ENCODE assay signal across 27 cellular contexts in genomic region chr3:31408720-31409119, GRCh38.
DNase-seq lines count a peak whose midpoint lies in the region; ATAC-seq and TF ChIP-seq lines count a peak whose summit lies in the region.
"Had no signal": no experiment of that assay in that cellular context is flagged by ENCODE, and none has a peak within 500 bp of the region (broad histone marks: within the 10 kb centered on the region; RNA-seq: fewer than 3 reads in every experiment).

No MANE protein-coding gene starts in this region.

- H4K8ac ChIP-seq in H9 (replicated peaks; ENCODE audit: insufficient read length, low read depth, low read length): no peak overlapping the region

- no peak for TF ChIP-seq POLR2A in vagina (IDR thresholded peaks at IDR 0.05)

- H3K36me3 Mint-ChIP-seq in neural progenitor cell (no peaks in the 10 kb centered on the region), H9 (ENCODE audit: insufficient read depth in 1 of 3, low read depth in 3 of 3) (no peaks in the 10 kb centered on the region)
- H3K36me3 Mint-ChIP-seq in activated CD8-positive, alpha-beta T cell treated with anti-CD3 and anti-CD28 coated beads, Interleukin-2, amount 10 ng/mL, durations not matched to agents 7 days and 5 days (ENCODE audit: low read depth): no peaks in the 10 kb centered on the region

- no peak overlapping the region for H3K14ac ChIP-seq in H9 (ENCODE audit: insufficient read depth, low read length)

- DNase-seq in LHCN-M2 (ENCODE audit: low read depth): peak; percentile 17
- DNase-seq in NCI-H82 (lab: John Stamatoyannopoulos, UW): peak; percentile 52
- DNase-seq in SJCRH30: peak; percentile 6 to 39
- DNase-seq in neural progenitor cell (ENCODE audit: low spot score): peak; percentile 42
- DNase-seq in activated gamma-delta T cell (lab: John Stamatoyannopoulos, UW): no peak
- no peak for DNase-seq in vagina (ENCODE audit: extremely low spot score in 2 of 2)
- DNase-seq in H9: no peak
- no peak for DNase-seq in activated CD8-positive, alpha-beta T cell treated with anti-CD3 and anti-CD28 coated beads, Interleukin-2, amount 10 ng/mL, durations not matched to agents 7 days and 5 days
- DNase-seq: CD4-positive, alpha-beta T cell; COR-L47; DMS79 treated with DMSO at 0.1 percent for 48 hours; Kasumi-1; MM.1S; NCI-H1092; NCI-H1417 treated with DMSO at 0.1 percent for 48 hours; NCI-H187; NCI-H2081 treated with DMSO at 0.1 percent for 48 hours; NCI-H2171 treated with DMSO at 0.1 percent for 48 hours; NCI-H345; NCI-H510A treated with DMSO at 0.1 percent for 48 hours; NK-92 treated with Interleukin-12 subunit alpha and Interleukin-12 subunit beta, amount 100 ng/mL, for 24 hours; PC-9; SHP77; T-helper 1 cell had no signal

- no peak overlapping the region for H2BK120ac ChIP-seq in H9 (ENCODE audit: low read depth, low read length, poor library complexity, severe bottlenecking)

- POLR2A ChIA-PET in activated CD8-positive, alpha-beta T cell treated with anti-CD3 and anti-CD28 coated beads, Interleukin-2, amount 10 ng/mL, durations not matched to agents 7 days and 5 days (lab: Charles Lee): no interaction called here

- peaks cover 24% of the 10 kb centered on the region for H3F3A ChIP-seq in neural progenitor cell (ENCODE audit: low read depth)

- no peaks in the 10 kb centered on the region for H3K36me3 ChIP-seq in SJCRH30
- no peaks in the 10 kb centered on the region for H3K36me3 ChIP-seq in neural progenitor cell
- no peaks in the 10 kb centered on the region for H3K36me3 ChIP-seq in vagina
- H3K36me3 ChIP-seq: BLaER1 had no signal

- no peak overlapping the region for H3K4me3 ChIP-seq in SJCRH30
- H3K4me3 ChIP-seq in neural progenitor cell: no peak overlapping the region
- no peak overlapping the region for H3K4me3 ChIP-seq in vagina
- H3K4me3 ChIP-seq: BLaER1, PC-9 had no signal

- no peak overlapping the region for H3K23ac ChIP-seq in H9 (ENCODE audit: insufficient read length, low read depth, low read length)

- no CpG with 5 or more reads among the region's 3 CpGs for WGBS in H9 (ENCODE audit: extremely low coverage, insufficient read length, low lambda C conversion rate)

- H3K27me3 Mint-ChIP-seq in neural progenitor cell (ENCODE audit: insufficient read depth, low read depth): peaks cover 6% of the 10 kb centered on the region
- H3K27me3 Mint-ChIP-seq in H9 (ENCODE audit: low read depth): no peaks in the 10 kb centered on the region
- no peaks in the 10 kb centered on the region for H3K27me3 Mint-ChIP-seq in activated CD8-positive, alpha-beta T cell treated with anti-CD3 and anti-CD28 coated beads, Interleukin-2, amount 10 ng/mL, durations not matched to agents 7 days and 5 days (ENCODE audit: low read depth)
- H3K27me3 Mint-ChIP-seq: CD4-positive, alpha-beta T cell had no signal

- no peak overlapping the region for H3K9ac ChIP-seq in neural progenitor cell
- no peak overlapping the region for H3K9ac ChIP-seq in H9 (ENCODE audit: extremely low read depth, insufficient read length, low read length)
- H3K9ac ChIP-seq: BLaER1 had no signal

- H3K27me3 ChIP-seq in SJCRH30 (no peaks in the 10 kb centered on the region), neural progenitor cell (no peaks in the 10 kb centered on the region), vagina (no peaks in the 10 kb centered on the region), H9 (ENCODE audit: insufficient read depth, low read length) (no peaks in the 10 kb centered on the region)
- H3K27me3 ChIP-seq: BLaER1 had no signal

- no peak overlapping the region for H2BK5ac ChIP-seq in H9 (ENCODE audit: insufficient read length, low read length)

- H3K4me2 ChIP-seq in neural progenitor cell (peak overlapping the region; percentile 27), H9 (ENCODE audit: insufficient read depth, insufficient read length, low read length) (no peak overlapping the region)
- H3K4me2 ChIP-seq: BLaER1, PC-9 had no signal

- H3K27ac ChIP-seq in SJCRH30 (no peak overlapping the region), neural progenitor cell (peak overlapping the region; percentile 41), vagina (no peak overlapping the region), H9 (ENCODE audit: insufficient read length, low read depth, low read length) (no peak overlapping the region)
- H3K27ac ChIP-seq: BLaER1, PC-9, RWPE1 had no signal

- H3K4me3 Mint-ChIP-seq in neural progenitor cell (no peak overlapping the region), H9 (no peak overlapping the region)
- H3K4me3 Mint-ChIP-seq in activated CD8-positive, alpha-beta T cell treated with anti-CD3 and anti-CD28 coated beads, Interleukin-2, amount 10 ng/mL, durations not matched to agents 7 days and 5 days: no peak overlapping the region
- H3K4me3 Mint-ChIP-seq: CD4-positive, alpha-beta T cell had no signal

- no peak overlapping the region for H4K5ac ChIP-seq in H9 (ENCODE audit: insufficient read length, low read depth, low read length)

- CTCF ChIA-PET in activated CD8-positive, alpha-beta T cell treated with anti-CD3 and anti-CD28 coated beads, Interleukin-2, amount 10 ng/mL, durations not matched to agents 7 days and 5 days (lab: Charles Lee): interaction anchor here (0.6 kb wide), 1 partner anchor 123 kb away, joined by 3 read pairs; no protein-coding TSS in a partner anchor

- no peak overlapping the region for H3T11ph ChIP-seq in H9 (ENCODE audit: low read length)

- H2BK15ac ChIP-seq in H9 (ENCODE audit: low read depth, low read length): no peak overlapping the region

- H2AFZ ChIP-seq in neural progenitor cell (replicated peaks): no peak overlapping the region
- no peak overlapping the region for H2AFZ ChIP-seq in H9 (ENCODE audit: low read length)
- H2AFZ ChIP-seq: PC-9 had no signal

- H4K20me1 ChIP-seq in neural progenitor cell (ENCODE audit: low read depth): no peaks in the 10 kb centered on the region
- no peaks in the 10 kb centered on the region for H4K20me1 ChIP-seq in H9 (ENCODE audit: control insufficient read depth, insufficient read depth, insufficient read length)
- H4K20me1 ChIP-seq: BLaER1 had no signal

- H3K23me2 ChIP-seq in H9 (ENCODE audit: insufficient read length, low read depth, low read length, poor library complexity, severe bottlenecking): no peaks in the 10 kb centered on the region

- H3K9me3 ChIP-seq in SJCRH30 (replicated peaks): no peaks in the 10 kb centered on the region
- no peaks in the 10 kb centered on the region for H3K9me3 ChIP-seq in neural progenitor cell (ENCODE audit: low read depth)
- H3K9me3 ChIP-seq in vagina: no peaks in the 10 kb centered on the region
- H3K9me3 ChIP-seq in H9 (ENCODE audit: control insufficient read depth, low read depth, low read length): no peaks in the 10 kb centered on the region
- H3K9me3 ChIP-seq: BLaER1 had no signal

- no peaks in the 10 kb centered on the region for H3K79me2 ChIP-seq in neural progenitor cell (ENCODE audit: low read depth)
- no peaks in the 10 kb centered on the region for H3K79me2 ChIP-seq in H9 (ENCODE audit: insufficient read depth, low read length)

- no peak overlapping the region for H4K91ac ChIP-seq in H9 (ENCODE audit: insufficient read length, low read depth, low read length)

- intact Hi-C loops in vagina (cut with DNase I): no loop called here

- H3K27ac Mint-ChIP-seq in neural progenitor cell (no peak overlapping the region), H9 (0 out of 7 replicates have a peak overlapping the region, but pooled peaks of 1 of the 3 experiments have one; percentile 17)
- H3K27ac Mint-ChIP-seq in activated CD8-positive, alpha-beta T cell treated with anti-CD3 and anti-CD28 coated beads, Interleukin-2, amount 10 ng/mL, durations not matched to agents 7 days and 5 days: no peak overlapping the region
- H3K27ac Mint-ChIP-seq: CD4-positive, alpha-beta T cell had no signal

- no peak overlapping the region for H2BK20ac ChIP-seq in H9 (ENCODE audit: low read depth, low read length, poor library complexity, severe bottlenecking)

- H3K4ac ChIP-seq in H9 (ENCODE audit: low read depth, low read length): no peak overlapping the region

- H3K4me1 ChIP-seq in SJCRH30 (no peaks in the 10 kb centered on the region), neural progenitor cell (peaks cover 47% of the 10 kb centered on the region), vagina (no peaks in the 10 kb centered on the region), H9 (ENCODE audit: insufficient read depth, low read length) (no peaks in the 10 kb centered on the region)

- H3K79me1 ChIP-seq in H9 (ENCODE audit: insufficient read depth, low read depth, low read length, poor library complexity, severe bottlenecking): no peaks in the 10 kb centered on the region

- H3K9me3 Mint-ChIP-seq in neural progenitor cell (no peaks in the 10 kb centered on the region), H9 (no peaks in the 10 kb centered on the region)
- no peaks in the 10 kb centered on the region for H3K9me3 Mint-ChIP-seq in activated CD8-positive, alpha-beta T cell treated with anti-CD3 and anti-CD28 coated beads, Interleukin-2, amount 10 ng/mL, durations not matched to agents 7 days and 5 days (ENCODE audit: insufficient read depth)
- H3K9me3 Mint-ChIP-seq: CD4-positive, alpha-beta T cell had no signal

- H3K18ac ChIP-seq in H9 (ENCODE audit: insufficient read length, low read depth, low read length): no peak overlapping the region

- no peak overlapping the region for H3K56ac ChIP-seq in H9 (ENCODE audit: insufficient read length, low read depth, low read length)

- ATAC-seq in activated CD8-positive, alpha-beta T cell treated with anti-CD3 and anti-CD28 coated beads, Interleukin-2, amount 10 ng/mL, durations not matched to agents 7 days and 5 days: no peak
- ATAC-seq: HepG2 had no signal

- H2AK5ac ChIP-seq in H9 (ENCODE audit: insufficient read length, low read length): no peak overlapping the region

- peaks cover 25% of the 10 kb centered on the region for H3K4me1 Mint-ChIP-seq in neural progenitor cell
- H3K4me1 Mint-ChIP-seq in H9: peaks cover 6 to 8% of the 10 kb centered on the region in 2 experiments
- peaks cover 5% of the 10 kb centered on the region for H3K4me1 Mint-ChIP-seq in activated CD8-positive, alpha-beta T cell treated with anti-CD3 and anti-CD28 coated beads, Interleukin-2, amount 10 ng/mL, durations not matched to agents 7 days and 5 days (ENCODE audit: low read depth)

- TF ChIP-seq CTCF in neural progenitor cell (IDR thresholded peaks at IDR 0.05) (no peak), vagina (IDR thresholded peaks at IDR 0.05) (no peak), H9 (conservative IDR thresholded peaks at IDR 0.05) (no peak)

- H2BK12ac ChIP-seq in H9 (ENCODE audit: insufficient read length, low read depth, low read length): no peak overlapping the region

Comparison
In these comparisons a context has a peak if more than half of its experiments do, and no peak if none do; other contexts are left out.
1. DNase-seq: peak in LHCN-M2 (single experiment), NCI-H82 (single experiment), SJCRH30 (2 of 2) and neural progenitor cell (single experiment); none in activated gamma-delta T cell (single experiment), vagina (0 of 2), H9 (single experiment) and activated CD8-positive, alpha-beta T cell treated with anti-CD3 and anti-CD28 coated beads, Interleukin-2, amount 10 ng/mL, durations not matched to agents 7 days and 5 days (single experiment).